ENCODE assay signal across 8 cellular contexts in the genomic region with DNA sequence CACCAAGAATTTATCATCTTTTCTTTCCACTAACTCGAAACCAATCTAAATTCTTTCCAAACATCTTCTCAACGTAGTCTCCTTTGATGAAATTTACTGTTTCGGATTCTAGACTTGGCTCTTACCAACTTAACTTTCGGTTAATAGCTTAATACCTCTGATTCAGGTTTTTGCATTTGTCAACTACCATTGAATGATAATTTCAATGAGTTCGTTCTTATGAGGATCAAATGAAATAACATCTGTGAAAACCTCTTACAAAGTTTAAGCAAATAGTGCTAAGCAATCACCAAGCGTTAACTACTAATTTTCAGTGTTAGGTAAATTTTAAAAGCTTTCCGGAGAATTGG. TPM values are rescaled to one million over a fixed set of nuclear protein-coding genes. Genes with fewer than 3 reads are reported as not detected.
DNase-seq lines count a peak whose midpoint lies in the region; ATAC-seq and TF ChIP-seq lines count a peak whose summit lies in the region.

No MANE protein-coding gene starts in this region.

- peaks cover 2% of the 10 kb centered on the region for H3K9me3 Mint-ChIP-seq in mesothelial cell of epicardium

- ATAC-seq in left cardiac atrium, result no peak
- ATAC-seq in body of pancreas, result no peak

- H3K36me3 ChIP-seq in left ventricle myocardium inferior, result no peaks in the 10 kb centered on the region
- no peaks in the 10 kb centered on the region for H3K36me3 ChIP-seq in body of pancreas (replicated peaks in 1 of 2; ENCODE audit: insufficient read depth in 1 of 2, low read depth in 2 of 2)

- DNase-seq in left ventricle myocardium inferior (no peak), left cardiac atrium (no peak), body of pancreas (no peak), mesothelial cell of epicardium (ENCODE audit: low spot score in 2 of 2, unreplicated experiment in 2 of 2) (no peak), NCI-H1092 (lab: John Stamatoyannopoulos, UW) (no peak), GM13976 (ENCODE audit: low spot score) (no peak), SHP77 treated with DMSO at 0.1 percent for 48 hours (lab: John Stamatoyannopoulos, UW) (no peak)
- DNase-seq in central memory CD4-positive, alpha-beta T cell, result no peak

- in situ Hi-C loops in GM13976 (cut with MboI; ENCODE audit: low sequenced_read_pairs, unreplicated experiment), result no loop called here

- peak overlapping the region; percentile 99 for H3K4me3 Mint-ChIP-seq in mesothelial cell of epicardium

- WGBS in body of pancreas, 2 donors, result 5 to 7% methylated on average over 7 of the region's 7 CpGs

- peaks cover 51% of the 10 kb centered on the region for H3K4me1 ChIP-seq in left ventricle myocardium inferior
- peaks cover 39% of the 10 kb centered on the region for H3K4me1 ChIP-seq in body of pancreas

- H3K27ac ChIP-seq in left ventricle myocardium inferior (replicated peaks), result peak overlapping the region; percentile 100
- H3K27ac ChIP-seq in body of pancreas, result peak overlapping the region; percentile 96 to 99 (median 97)

- H3K27ac Mint-ChIP-seq in mesothelial cell of epicardium, result peak overlapping the region; percentile 98

- H3K9me3 ChIP-seq in left ventricle myocardium inferior (replicated peaks) (no peaks in the 10 kb centered on the region), body of pancreas (no peaks in the 10 kb centered on the region)

- H3K27me3 Mint-ChIP-seq in mesothelial cell of epicardium (ENCODE audit: low read depth), result no peaks in the 10 kb centered on the region

- H3K27me3 ChIP-seq in left ventricle myocardium inferior (ENCODE audit: low read depth) (no peaks in the 10 kb centered on the region), body of pancreas (no peaks in the 10 kb centered on the region)

- intact Hi-C loops in left ventricle myocardium inferior (cut with micrococcal nuclease), result no loop called here
- intact Hi-C loops in left cardiac atrium (cut with DNase I), result no loop called here
- intact Hi-C loops in body of pancreas (cut with DNase I), result no loop called here

- no peak for TF ChIP-seq POLR2A in body of pancreas (IDR thresholded peaks at IDR 0.05)

- H3K4me1 Mint-ChIP-seq in mesothelial cell of epicardium, result peaks cover 29% of the 10 kb centered on the region

- peak overlapping the region; percentile 98 for H3K4me3 ChIP-seq in left ventricle myocardium inferior
- peak overlapping the region; percentile 76 to 90 for H3K4me3 ChIP-seq in body of pancreas

- TF ChIP-seq CTCF in left ventricle myocardium inferior (IDR thresholded peaks at IDR 0.05; ENCODE audit: borderline replicate concordance) (no peak), body of pancreas (IDR thresholded peaks at IDR 0.05) (no peak), mesothelial cell of epicardium (IDR thresholded peaks at IDR 0.05; ENCODE audit: unreplicated experiment) (no peak), GM13976 (IDR thresholded peaks at IDR 0.05; ENCODE audit: borderline replicate concordance, control extremely low read depth, extremely low read depth, insufficient read depth, missing control alignments) (no peak)

- no peaks in the 10 kb centered on the region for H3K36me3 Mint-ChIP-seq in mesothelial cell of epicardium

RNA-seq across cellular contexts. Expression of a gene that starts 0.6 kb away (rescaled TPM):
- total RNA-seq in left ventricle myocardium inferior (52.5 TPM), left cardiac atrium (10 to 100 TPM; 50.5 to 58.7 TPM), body of pancreas (10 to 100 TPM; 34.2 to 36.6 TPM), mesothelial cell of epicardium (126 to 130 TPM (median 129 TPM) in 3 replicates)

RNA-seq across cellular contexts. Expression of a gene that starts 14.3 kb away (rescaled TPM):
- total RNA-seq in left ventricle myocardium inferior (0.63 TPM), left cardiac atrium (not detected), body of pancreas (10 to 100 TPM; 11.9 to 25.2 TPM), mesothelial cell of epicardium (24.5 to 26.1 TPM (median 25.5 TPM) in 3 replicates)

RNA-seq across cellular contexts. Expression of a gene that starts 18.4 kb away (rescaled TPM):
- total RNA-seq in left ventricle myocardium inferior (34.4 TPM), left cardiac atrium (10 to 100 TPM; 35.2 to 42.1 TPM), body of pancreas (10 to 100 TPM; 36.3 to 49.4 TPM), mesothelial cell of epicardium (60.0 to 63.7 TPM (median 62.4 TPM) in 3 replicates)

RNA-seq across cellular contexts. Expression of a gene that starts 47.3 kb away (rescaled TPM):
- 6.7 TPM for total RNA-seq in left ventricle myocardium inferior
- total RNA-seq in left cardiac atrium, result 10 to 100 TPM in 1 of 2 donors, 1 to 10 TPM in 1; 9.4 to 11.9 TPM
- 10 to 100 TPM; 11.7 to 22.1 TPM for total RNA-seq in body of pancreas
- total RNA-seq in mesothelial cell of epicardium, result 25.0 to 25.7 TPM (median 25.1 TPM) in 3 replicates

RNA-seq across cellular contexts. Expression of a gene that starts 57.4 kb away (rescaled TPM):
- total RNA-seq in left ventricle myocardium inferior (58.9 TPM), left cardiac atrium (10 to 100 TPM; 61.4 to 74.3 TPM), body of pancreas (10 to 100 TPM; 50.4 to 70.8 TPM), mesothelial cell of epicardium (83.0 to 88.4 TPM (median 88.2 TPM) in 3 replicates)
